In the genomic region with DNA sequence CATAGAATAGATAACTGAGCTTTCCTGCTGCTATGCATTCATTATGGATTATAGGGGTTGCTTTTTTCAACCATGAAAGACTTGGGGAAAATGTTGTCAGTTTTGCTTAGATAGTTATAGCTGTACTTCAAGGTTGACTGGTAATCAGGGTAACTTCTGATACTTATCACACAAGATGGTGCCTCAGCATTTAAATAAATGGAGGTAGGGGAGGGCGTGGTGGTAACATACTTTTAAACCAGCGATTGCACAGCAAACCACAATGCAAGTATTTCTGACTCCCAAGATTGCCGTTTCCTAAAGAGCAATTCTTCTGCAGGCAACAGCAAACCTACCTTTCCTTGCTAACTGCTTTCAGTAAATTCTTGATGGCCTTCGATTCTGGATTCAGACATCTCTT, we compare ENCODE assay signal across 1 cellular context.
TF ChIP-seq lines count a peak whose summit lies in the region.

No MANE protein-coding gene starts in this region.

TF ChIP-seq in GM23338, 12 proteins besides CTCF, POLR2A, EP300 and RAD21 (continued from another document):
- TF ChIP-seq, protein P1, sequence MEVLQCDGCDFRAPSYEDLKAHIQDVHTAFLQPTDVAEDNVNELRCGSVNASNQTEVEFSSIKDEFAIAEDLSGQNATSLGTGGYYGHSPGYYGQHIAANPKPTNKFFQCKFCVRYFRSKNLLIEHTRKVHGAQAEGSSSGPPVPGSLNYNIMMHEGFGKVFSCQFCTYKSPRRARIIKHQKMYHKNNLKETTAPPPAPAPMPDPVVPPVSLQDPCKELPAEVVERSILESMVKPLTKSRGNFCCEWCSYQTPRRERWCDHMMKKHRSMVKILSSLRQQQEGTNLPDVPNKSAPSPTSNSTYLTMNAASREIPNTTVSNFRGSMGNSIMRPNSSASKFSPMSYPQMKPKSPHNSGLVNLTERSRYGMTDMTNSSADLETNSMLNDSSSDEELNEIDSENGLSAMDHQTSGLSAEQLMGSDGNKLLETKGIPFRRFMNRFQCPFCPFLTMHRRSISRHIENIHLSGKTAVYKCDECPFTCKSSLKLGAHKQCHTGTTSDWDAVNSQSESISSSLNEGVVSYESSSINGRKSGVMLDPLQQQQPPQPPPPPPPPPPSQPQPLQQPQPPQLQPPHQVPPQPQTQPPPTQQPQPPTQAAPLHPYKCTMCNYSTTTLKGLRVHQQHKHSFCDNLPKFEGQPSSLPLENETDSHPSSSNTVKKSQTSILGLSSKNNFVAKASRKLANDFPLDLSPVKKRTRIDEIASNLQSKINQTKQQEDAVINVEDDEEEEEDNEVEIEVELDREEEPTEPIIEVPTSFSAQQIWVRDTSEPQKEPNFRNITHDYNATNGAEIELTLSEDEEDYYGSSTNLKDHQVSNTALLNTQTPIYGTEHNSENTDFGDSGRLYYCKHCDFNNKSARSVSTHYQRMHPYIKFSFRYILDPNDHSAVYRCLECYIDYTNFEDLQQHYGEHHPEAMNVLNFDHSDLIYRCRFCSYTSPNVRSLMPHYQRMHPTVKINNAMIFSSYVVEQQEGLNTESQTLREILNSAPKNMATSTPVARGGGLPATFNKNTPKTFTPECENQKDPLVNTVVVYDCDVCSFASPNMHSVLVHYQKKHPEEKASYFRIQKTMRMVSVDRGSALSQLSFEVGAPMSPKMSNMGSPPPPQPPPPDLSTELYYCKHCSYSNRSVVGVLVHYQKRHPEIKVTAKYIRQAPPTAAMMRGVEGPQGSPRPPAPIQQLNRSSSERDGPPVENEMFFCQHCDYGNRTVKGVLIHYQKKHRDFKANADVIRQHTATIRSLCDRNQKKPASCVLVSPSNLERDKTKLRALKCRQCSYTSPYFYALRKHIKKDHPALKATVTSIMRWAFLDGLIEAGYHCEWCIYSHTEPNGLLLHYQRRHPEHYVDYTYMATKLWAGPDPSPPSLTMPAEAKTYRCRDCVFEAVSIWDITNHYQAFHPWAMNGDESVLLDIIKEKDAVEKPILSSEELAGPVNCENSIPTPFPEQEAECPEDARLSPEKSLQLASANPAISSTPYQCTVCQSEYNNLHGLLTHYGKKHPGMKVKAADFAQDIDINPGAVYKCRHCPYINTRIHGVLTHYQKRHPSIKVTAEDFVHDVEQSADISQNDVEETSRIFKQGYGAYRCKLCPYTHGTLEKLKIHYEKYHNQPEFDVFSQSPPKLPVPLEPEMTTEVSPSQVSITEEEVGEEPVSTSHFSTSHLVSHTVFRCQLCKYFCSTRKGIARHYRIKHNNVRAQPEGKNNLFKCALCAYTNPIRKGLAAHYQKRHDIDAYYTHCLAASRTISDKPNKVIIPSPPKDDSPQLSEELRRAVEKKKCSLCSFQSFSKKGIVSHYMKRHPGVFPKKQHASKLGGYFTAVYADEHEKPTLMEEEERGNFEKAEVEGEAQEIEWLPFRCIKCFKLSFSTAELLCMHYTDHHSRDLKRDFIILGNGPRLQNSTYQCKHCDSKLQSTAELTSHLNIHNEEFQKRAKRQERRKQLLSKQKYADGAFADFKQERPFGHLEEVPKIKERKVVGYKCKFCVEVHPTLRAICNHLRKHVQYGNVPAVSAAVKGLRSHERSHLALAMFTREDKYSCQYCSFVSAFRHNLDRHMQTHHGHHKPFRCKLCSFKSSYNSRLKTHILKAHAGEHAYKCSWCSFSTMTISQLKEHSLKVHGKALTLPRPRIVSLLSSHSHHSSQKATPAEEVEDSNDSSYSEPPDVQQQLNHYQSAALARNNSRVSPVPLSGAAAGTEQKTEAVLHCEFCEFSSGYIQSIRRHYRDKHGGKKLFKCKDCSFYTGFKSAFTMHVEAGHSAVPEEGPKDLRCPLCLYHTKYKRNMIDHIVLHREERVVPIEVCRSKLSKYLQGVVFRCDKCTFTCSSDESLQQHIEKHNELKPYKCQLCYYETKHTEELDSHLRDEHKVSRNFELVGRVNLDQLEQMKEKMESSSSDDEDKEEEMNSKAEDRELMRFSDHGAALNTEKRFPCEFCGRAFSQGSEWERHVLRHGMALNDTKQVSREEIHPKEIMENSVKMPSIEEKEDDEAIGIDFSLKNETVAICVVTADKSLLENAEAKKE (CRISPR knock-in tag; IDR thresholded peaks at IDR 0.05): no peak
